ENCODE assay signal across 1 cellular context in the genomic region with DNA sequence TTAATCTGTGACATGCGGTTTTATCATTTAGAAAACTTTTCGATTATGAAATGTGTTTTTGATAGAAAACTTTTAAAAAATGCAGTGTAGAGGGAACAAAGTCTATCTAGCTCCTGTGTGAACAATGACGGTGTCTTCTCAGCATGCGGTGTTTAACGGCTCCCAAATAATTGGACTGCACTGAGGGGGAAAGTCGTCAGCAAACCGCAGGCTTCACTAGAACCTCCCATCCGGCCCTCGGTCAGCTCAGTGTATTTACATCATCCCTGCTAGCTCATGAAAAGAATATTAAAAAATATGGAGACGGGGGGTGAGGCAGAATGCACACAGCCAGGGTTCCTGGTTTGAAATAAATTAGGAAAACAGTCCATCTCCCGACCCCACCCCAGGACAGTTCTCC.
TF ChIP-seq lines count a peak whose summit lies in the region.

No MANE protein-coding gene starts in this region.

TF ChIP-seq in GM23338, 12 proteins besides CTCF, POLR2A, EP300 and RAD21 (continued from another document):
- TF ChIP-seq, protein P1, sequence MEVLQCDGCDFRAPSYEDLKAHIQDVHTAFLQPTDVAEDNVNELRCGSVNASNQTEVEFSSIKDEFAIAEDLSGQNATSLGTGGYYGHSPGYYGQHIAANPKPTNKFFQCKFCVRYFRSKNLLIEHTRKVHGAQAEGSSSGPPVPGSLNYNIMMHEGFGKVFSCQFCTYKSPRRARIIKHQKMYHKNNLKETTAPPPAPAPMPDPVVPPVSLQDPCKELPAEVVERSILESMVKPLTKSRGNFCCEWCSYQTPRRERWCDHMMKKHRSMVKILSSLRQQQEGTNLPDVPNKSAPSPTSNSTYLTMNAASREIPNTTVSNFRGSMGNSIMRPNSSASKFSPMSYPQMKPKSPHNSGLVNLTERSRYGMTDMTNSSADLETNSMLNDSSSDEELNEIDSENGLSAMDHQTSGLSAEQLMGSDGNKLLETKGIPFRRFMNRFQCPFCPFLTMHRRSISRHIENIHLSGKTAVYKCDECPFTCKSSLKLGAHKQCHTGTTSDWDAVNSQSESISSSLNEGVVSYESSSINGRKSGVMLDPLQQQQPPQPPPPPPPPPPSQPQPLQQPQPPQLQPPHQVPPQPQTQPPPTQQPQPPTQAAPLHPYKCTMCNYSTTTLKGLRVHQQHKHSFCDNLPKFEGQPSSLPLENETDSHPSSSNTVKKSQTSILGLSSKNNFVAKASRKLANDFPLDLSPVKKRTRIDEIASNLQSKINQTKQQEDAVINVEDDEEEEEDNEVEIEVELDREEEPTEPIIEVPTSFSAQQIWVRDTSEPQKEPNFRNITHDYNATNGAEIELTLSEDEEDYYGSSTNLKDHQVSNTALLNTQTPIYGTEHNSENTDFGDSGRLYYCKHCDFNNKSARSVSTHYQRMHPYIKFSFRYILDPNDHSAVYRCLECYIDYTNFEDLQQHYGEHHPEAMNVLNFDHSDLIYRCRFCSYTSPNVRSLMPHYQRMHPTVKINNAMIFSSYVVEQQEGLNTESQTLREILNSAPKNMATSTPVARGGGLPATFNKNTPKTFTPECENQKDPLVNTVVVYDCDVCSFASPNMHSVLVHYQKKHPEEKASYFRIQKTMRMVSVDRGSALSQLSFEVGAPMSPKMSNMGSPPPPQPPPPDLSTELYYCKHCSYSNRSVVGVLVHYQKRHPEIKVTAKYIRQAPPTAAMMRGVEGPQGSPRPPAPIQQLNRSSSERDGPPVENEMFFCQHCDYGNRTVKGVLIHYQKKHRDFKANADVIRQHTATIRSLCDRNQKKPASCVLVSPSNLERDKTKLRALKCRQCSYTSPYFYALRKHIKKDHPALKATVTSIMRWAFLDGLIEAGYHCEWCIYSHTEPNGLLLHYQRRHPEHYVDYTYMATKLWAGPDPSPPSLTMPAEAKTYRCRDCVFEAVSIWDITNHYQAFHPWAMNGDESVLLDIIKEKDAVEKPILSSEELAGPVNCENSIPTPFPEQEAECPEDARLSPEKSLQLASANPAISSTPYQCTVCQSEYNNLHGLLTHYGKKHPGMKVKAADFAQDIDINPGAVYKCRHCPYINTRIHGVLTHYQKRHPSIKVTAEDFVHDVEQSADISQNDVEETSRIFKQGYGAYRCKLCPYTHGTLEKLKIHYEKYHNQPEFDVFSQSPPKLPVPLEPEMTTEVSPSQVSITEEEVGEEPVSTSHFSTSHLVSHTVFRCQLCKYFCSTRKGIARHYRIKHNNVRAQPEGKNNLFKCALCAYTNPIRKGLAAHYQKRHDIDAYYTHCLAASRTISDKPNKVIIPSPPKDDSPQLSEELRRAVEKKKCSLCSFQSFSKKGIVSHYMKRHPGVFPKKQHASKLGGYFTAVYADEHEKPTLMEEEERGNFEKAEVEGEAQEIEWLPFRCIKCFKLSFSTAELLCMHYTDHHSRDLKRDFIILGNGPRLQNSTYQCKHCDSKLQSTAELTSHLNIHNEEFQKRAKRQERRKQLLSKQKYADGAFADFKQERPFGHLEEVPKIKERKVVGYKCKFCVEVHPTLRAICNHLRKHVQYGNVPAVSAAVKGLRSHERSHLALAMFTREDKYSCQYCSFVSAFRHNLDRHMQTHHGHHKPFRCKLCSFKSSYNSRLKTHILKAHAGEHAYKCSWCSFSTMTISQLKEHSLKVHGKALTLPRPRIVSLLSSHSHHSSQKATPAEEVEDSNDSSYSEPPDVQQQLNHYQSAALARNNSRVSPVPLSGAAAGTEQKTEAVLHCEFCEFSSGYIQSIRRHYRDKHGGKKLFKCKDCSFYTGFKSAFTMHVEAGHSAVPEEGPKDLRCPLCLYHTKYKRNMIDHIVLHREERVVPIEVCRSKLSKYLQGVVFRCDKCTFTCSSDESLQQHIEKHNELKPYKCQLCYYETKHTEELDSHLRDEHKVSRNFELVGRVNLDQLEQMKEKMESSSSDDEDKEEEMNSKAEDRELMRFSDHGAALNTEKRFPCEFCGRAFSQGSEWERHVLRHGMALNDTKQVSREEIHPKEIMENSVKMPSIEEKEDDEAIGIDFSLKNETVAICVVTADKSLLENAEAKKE (CRISPR knock-in tag; IDR thresholded peaks at IDR 0.05) = no peak
- no peak for TF ChIP-seq JUNB (IDR thresholded peaks at IDR 0.05; ENCODE audit: unreplicated experiment)
- TF ChIP-seq STAT1 (IDR thresholded peaks at IDR 0.05; ENCODE audit: unreplicated experiment) = no peak
- no peak for TF ChIP-seq EZH2 (IDR thresholded peaks at IDR 0.05; ENCODE audit: low read depth, unreplicated experiment)
TF ChIP-seq in GM23338: peak in this region for 0.
